In the genomic region with DNA sequence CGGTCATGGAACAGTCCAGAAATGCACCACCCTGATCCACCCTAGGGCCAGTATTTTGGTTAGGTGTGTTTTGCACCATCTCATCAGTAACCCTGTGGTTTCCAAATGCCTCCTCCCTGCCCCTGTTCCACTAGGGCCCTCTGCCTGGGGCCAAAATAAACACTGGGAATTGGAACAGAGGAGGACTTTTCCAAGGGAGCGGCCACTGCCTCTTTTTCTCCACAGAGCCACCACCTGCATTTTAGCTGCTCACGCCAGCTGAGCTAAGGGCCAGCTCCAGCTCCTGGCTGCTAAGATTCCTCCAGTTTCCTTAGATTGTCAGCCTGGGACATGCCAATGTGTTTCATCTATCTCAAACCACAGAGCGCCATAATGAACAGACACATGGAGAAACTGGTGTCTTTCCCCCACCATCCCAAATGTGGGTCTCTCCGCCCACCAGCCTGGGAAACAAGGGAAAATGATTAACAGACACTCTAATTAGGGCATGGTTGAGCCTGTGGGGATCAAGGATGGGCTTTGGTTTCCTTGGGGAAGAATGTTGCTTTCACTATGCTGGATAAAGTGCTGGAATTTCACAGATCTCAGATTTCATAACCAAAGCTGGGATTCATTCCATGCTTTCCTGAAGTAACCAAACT, we compare ENCODE assay signal across 11 cellular contexts. TPM values are rescaled to one million over a fixed set of nuclear protein-coding genes. Genes with fewer than 3 reads are reported as not detected.
DNase-seq lines count a peak whose midpoint lies in the region; TF ChIP-seq lines count a peak whose summit lies in the region.
"Had no signal": no experiment of that assay in that cellular context is flagged by ENCODE, and none has a peak within 500 bp of the region (broad histone marks: within the 10 kb centered on the region; RNA-seq: fewer than 3 reads in every experiment).

No MANE protein-coding gene starts in this region.

- peak overlapping the region; percentile 18 for H3K9ac ChIP-seq in mesenchymal stem cell (ENCODE audit: low read length)

- H3K27ac ChIP-seq in epithelial cell of prostate (peak overlapping the region; percentile 36), mesenchymal stem cell (ENCODE audit: low read length, poor library complexity, severe bottlenecking) (peak overlapping the region; percentile 46)
- H3K27ac ChIP-seq: HL-60 had no signal

- H3K27me3 Mint-ChIP-seq in activated naive CD4-positive, alpha-beta T cell treated with anti-CD3 and anti-CD28 coated beads, Interleukin-2, amount 10 ng/mL, durations not matched to agents 7 days and 5 days, result peaks cover 37% of the 10 kb centered on the region
- H3K27me3 Mint-ChIP-seq in activated CD4-positive, alpha-beta T cell treated with anti-CD3 and anti-CD28 coated beads, Interleukin-2, amount 10 ng/mL, durations not matched to agents 24 days and 14 days, result peaks cover 2% of the 10 kb centered on the region
- H3K27me3 Mint-ChIP-seq: activated T-cell treated with anti-CD3 and anti-CD28 coated beads, Interleukin-2, amount 50 U/mL, for 24 hours had no signal

- H2AK5ac ChIP-seq in mesenchymal stem cell (ENCODE audit: low read length, severe bottlenecking), result no peak overlapping the region

- H3K79me1 ChIP-seq in mesenchymal stem cell (replicated peaks; ENCODE audit: low read length, poor library complexity, severe bottlenecking), result no peaks in the 10 kb centered on the region

- no peak overlapping the region for H3K14ac ChIP-seq in mesenchymal stem cell (ENCODE audit: low read length in 2 of 2)

- no peak overlapping the region for H4K8ac ChIP-seq in mesenchymal stem cell (ENCODE audit: low read length)

- no peaks in the 10 kb centered on the region for H3K4me1 Mint-ChIP-seq in activated naive CD4-positive, alpha-beta T cell treated with anti-CD3 and anti-CD28 coated beads, Interleukin-2, amount 10 ng/mL, durations not matched to agents 7 days and 5 days
- H3K4me1 Mint-ChIP-seq in activated CD4-positive, alpha-beta T cell treated with anti-CD3 and anti-CD28 coated beads, Interleukin-2, amount 10 ng/mL, durations not matched to agents 24 days and 14 days, result no peaks in the 10 kb centered on the region

- H3K4me1 ChIP-seq in mesenchymal stem cell (ENCODE audit: control insufficient read depth, insufficient read depth, low read depth, low read length), result peaks cover 28% of the 10 kb centered on the region

- H2BK15ac ChIP-seq in mesenchymal stem cell (ENCODE audit: low read depth, poor library complexity, severe bottlenecking), result no peak overlapping the region

- no peak overlapping the region for H3K23ac ChIP-seq in mesenchymal stem cell (ENCODE audit: low read length in 2 of 2)

- H3K9me3 ChIP-seq in mesenchymal stem cell (ENCODE audit: control insufficient read depth, low read length), result no peaks in the 10 kb centered on the region

- no peak overlapping the region for H4K91ac ChIP-seq in mesenchymal stem cell (ENCODE audit: low read length)

- H2AFZ ChIP-seq in mesenchymal stem cell (ENCODE audit: low read depth, low read length), result no peak overlapping the region

- H3K9me3 Mint-ChIP-seq in activated naive CD4-positive, alpha-beta T cell treated with anti-CD3 and anti-CD28 coated beads, Interleukin-2, amount 10 ng/mL, durations not matched to agents 7 days and 5 days, result no peaks in the 10 kb centered on the region
- no peaks in the 10 kb centered on the region for H3K9me3 Mint-ChIP-seq in activated CD4-positive, alpha-beta T cell treated with anti-CD3 and anti-CD28 coated beads, Interleukin-2, amount 10 ng/mL, durations not matched to agents 24 days and 14 days
- H3K9me3 Mint-ChIP-seq: activated T-cell treated with anti-CD3 and anti-CD28 coated beads, Interleukin-2, amount 50 U/mL, for 24 hours had no signal

- H3K4me3 Mint-ChIP-seq in activated naive CD4-positive, alpha-beta T cell treated with anti-CD3 and anti-CD28 coated beads, Interleukin-2, amount 10 ng/mL, durations not matched to agents 7 days and 5 days, result no peak overlapping the region
- H3K4me3 Mint-ChIP-seq in activated CD4-positive, alpha-beta T cell treated with anti-CD3 and anti-CD28 coated beads, Interleukin-2, amount 10 ng/mL, durations not matched to agents 24 days and 14 days, result no peak overlapping the region
- H3K4me3 Mint-ChIP-seq: activated T-cell treated with anti-CD3 and anti-CD28 coated beads, Interleukin-2, amount 50 U/mL, for 24 hours had no signal

- no peak overlapping the region for H2BK120ac ChIP-seq in mesenchymal stem cell (ENCODE audit: low read depth, low read length)

- no peak overlapping the region for H3K4ac ChIP-seq in mesenchymal stem cell (ENCODE audit: low read depth in 1 of 2, low read length in 2 of 2)

- H3K36me3 Mint-ChIP-seq in activated naive CD4-positive, alpha-beta T cell treated with anti-CD3 and anti-CD28 coated beads, Interleukin-2, amount 10 ng/mL, durations not matched to agents 7 days and 5 days, result no peaks in the 10 kb centered on the region
- no peaks in the 10 kb centered on the region for H3K36me3 Mint-ChIP-seq in activated CD4-positive, alpha-beta T cell treated with anti-CD3 and anti-CD28 coated beads, Interleukin-2, amount 10 ng/mL, durations not matched to agents 24 days and 14 days (ENCODE audit: low read depth)

- no peak overlapping the region for H3K4me2 ChIP-seq in mesenchymal stem cell (ENCODE audit: low read length, poor library complexity, severe bottlenecking)

- intact Hi-C loops in activated CD4-positive, alpha-beta T cell treated with anti-CD3 and anti-CD28 coated beads, Interleukin-2, amount 10 ng/mL, durations not matched to agents 24 days and 14 days (cut with micrococcal nuclease), result no loop called here

- H3K36me3 ChIP-seq in mesenchymal stem cell (ENCODE audit: control insufficient read depth in 1 of 2, insufficient read depth in 2 of 2, low read depth in 1 of 2, low read length in 2 of 2), result no peaks in the 10 kb centered on the region

- no peak for TF ChIP-seq CTCF in GM20000 (IDR thresholded peaks at IDR 0.05; ENCODE audit: extremely low read depth, missing control alignments)

- no peaks in the 10 kb centered on the region for H3K27me3 ChIP-seq in mesenchymal stem cell (ENCODE audit: control insufficient read depth in 1 of 2, insufficient read depth in 1 of 2, low read length in 2 of 2)

- no peak overlapping the region for H2BK12ac ChIP-seq in mesenchymal stem cell (ENCODE audit: low read length in 2 of 2)

- DNase-seq in activated naive CD4-positive, alpha-beta T cell treated with anti-CD3 and anti-CD28 coated beads, Interleukin-2, amount 10 ng/mL, durations not matched to agents 7 days and 5 days, result no peak
- DNase-seq in activated naive CD4-positive, alpha-beta T cell treated with anti-CD3 and anti-CD28 coated beads, Interleukin-2, amount 50 U/mL, for 16 hours, result no peak
- no peak for DNase-seq in epithelial cell of prostate (ENCODE audit: low read depth, low spot score)
- DNase-seq in mesenchymal stem cell, result peak; percentile 28
- no peak for DNase-seq in GM20000 (ENCODE audit: low spot score)
- no peak for DNase-seq in activated CD4-positive, CD25-positive, alpha-beta regulatory T cell treated with anti-CD3 and anti-CD28 coated beads, Interleukin-2, amount 50 U/mL, for 72 hours
- no peak for DNase-seq in activated CD4-positive, alpha-beta T cell treated with anti-CD3 and anti-CD28 coated beads, Interleukin-2, amount 10 ng/mL, durations not matched to agents 24 days and 14 days
- DNase-seq in NCI-H2171 treated with DMSO at 0.1 percent for 48 hours (lab: John Stamatoyannopoulos, UW), result no peak
- DNase-seq: activated T-cell treated with anti-CD3 and anti-CD28 coated beads, Interleukin-2, amount 50 U/mL, for 24 hours; NCI-H1417 had no signal

- peak overlapping the region in 1 of 2 experiments; percentile 36 for H3K4me3 ChIP-seq in mesenchymal stem cell (ENCODE audit: insufficient read depth in 1 of 2, low read depth in 1 of 2, low read length in 2 of 2)

- H3K18ac ChIP-seq in mesenchymal stem cell (ENCODE audit: low read depth in 1 of 2, low read length in 2 of 2), result no peak overlapping the region

- CTCF ChIA-PET in activated naive CD4-positive, alpha-beta T cell treated with anti-CD3 and anti-CD28 coated beads, Interleukin-2, amount 10 ng/mL, durations not matched to agents 7 days and 5 days (lab: Charles Lee), result interaction anchor here (2.1 kb wide), 1 partner anchor 9 kb away, joined by 7 read pairs; no protein-coding TSS in a partner anchor

- H3K27ac Mint-ChIP-seq in activated naive CD4-positive, alpha-beta T cell treated with anti-CD3 and anti-CD28 coated beads, Interleukin-2, amount 10 ng/mL, durations not matched to agents 7 days and 5 days, result peak overlapping the region; percentile 58
- no peak overlapping the region for H3K27ac Mint-ChIP-seq in activated CD4-positive, alpha-beta T cell treated with anti-CD3 and anti-CD28 coated beads, Interleukin-2, amount 10 ng/mL, durations not matched to agents 24 days and 14 days
- H3K27ac Mint-ChIP-seq: activated T-cell treated with anti-CD3 and anti-CD28 coated beads, Interleukin-2, amount 50 U/mL, for 24 hours had no signal

- no peak overlapping the region for H2BK5ac ChIP-seq in mesenchymal stem cell (ENCODE audit: low read depth, low read length, poor library complexity, severe bottlenecking)

- 94% methylated on average over 5 of the region's 5 CpGs for WGBS in mesenchymal stem cell

RNA-seq across cellular contexts. Expression of a gene that starts 52.2 kb away (rescaled TPM):
- polyA plus RNA-seq in mesenchymal stem cell (2013, experiment 1 of 2), result 5.1 TPM
- 5.1 TPM for polyA plus RNA-seq in mesenchymal stem cell (2013, experiment 2 of 2)
- 13.5 and 14.5 TPM in 2 replicates for total RNA-seq in activated CD4-positive, alpha-beta T cell treated with anti-CD3 and anti-CD28 coated beads, Interleukin-2, amount 10 ng/mL, durations not matched to agents 24 days and 14 days
